ENCODE assay signal across 20 cellular contexts in genomic region chr11:11207428-11207827, GRCh38.
A peak's percentile ranks its signal among the peaks of the same experiment; 100 is the strongest.
DNase-seq lines count a peak whose midpoint lies in the region; ATAC-seq and TF ChIP-seq lines count a peak whose summit lies in the region.
"Had no signal": no experiment of that assay in that cellular context is flagged by ENCODE, and none has a peak within 500 bp of the region (broad histone marks: within the 10 kb centered on the region; RNA-seq: fewer than 3 reads in every experiment).

No MANE protein-coding gene starts in this region.

- CTCF ChIA-PET in HCT116 (lab: Charles Lee): interaction anchor here (1.1 kb wide), 1 partner anchor 179 kb away, joined by 4 read pairs; no protein-coding TSS in a partner anchor

- H3K9me3 ChIP-seq in DOHH2 (ENCODE audit: control insufficient read depth, insufficient read depth, low read length): no peaks in the 10 kb centered on the region; the same call in 1 of the 2 replicates
- H3K9me3 ChIP-seq in HCT116 (ENCODE audit: control insufficient read depth in 1 of 2, insufficient read depth in 1 of 2, low read depth in 1 of 2, low read length in 2 of 2): 0 out of 4 replicates have a peak, but pooled peaks cover 0 to 3% of the 10 kb centered on the region in 2 experiments
- H3K9me3 ChIP-seq: Peyer's patch had no signal

- DNase-seq in HCT116 (ENCODE audit: low read depth, low spot score): no peak
- DNase-seq in SK-MEL-5 (ENCODE audit: low read depth, low spot score): peak; percentile 51
- no peak for DNase-seq in epithelial cell of proximal tubule (ENCODE audit: low read depth)
- DNase-seq in NCI-H82 (lab: John Stamatoyannopoulos, UW): no peak
- no peak for DNase-seq in NCI-H187 (lab: John Stamatoyannopoulos, UW)
- DNase-seq: AML-193; CD4-positive, CD25-positive, alpha-beta regulatory T cell; DND-41; GF-D8; GM23248; HFFc6; MV-4-11; NCI-H1436; NCI-H2081; NCI-H2227 treated with DMSO at 0.1 percent for 48 hours; NCI-H526; Peyer's patch; Right ventricle myocardium superior had no signal

- H3K9me2 ChIP-seq in DOHH2 (replicated peaks; ENCODE audit: control insufficient read depth, low read length) (no peaks in the 10 kb centered on the region), HCT116 (ENCODE audit: insufficient read depth) (no peaks in the 10 kb centered on the region)

- RAD21 ChIA-PET in HCT116 (lab: Charles Lee; ENCODE audit: low non-redundant PET in 1 of 2, low total read pairs in 2 of 2, uncharacterized antibody in 2 of 2, unreplicated experiment in 2 of 2): no interaction called here

- H3K4me2 ChIP-seq in DOHH2 (ENCODE audit: low read length) (no peak overlapping the region), HCT116 (ENCODE audit: low read length) (no peak overlapping the region)

- H4K20me1 ChIP-seq in DOHH2 (ENCODE audit: control insufficient read depth, insufficient read depth, low read depth, low read length) (no peaks in the 10 kb centered on the region), HCT116 (ENCODE audit: insufficient read depth) (no peaks in the 10 kb centered on the region)

- no peaks in the 10 kb centered on the region for H3K27me3 ChIP-seq in DOHH2 (ENCODE audit: control insufficient read depth, low read length)
- H3K27me3 ChIP-seq in HCT116 (ENCODE audit: insufficient read depth, low read length): no peaks in the 10 kb centered on the region
- H3K27me3 ChIP-seq: Peyer's patch had no signal

- no peaks in the 10 kb centered on the region for H3F3A ChIP-seq in DOHH2 (ENCODE audit: control insufficient read depth, insufficient read depth)

- in situ Hi-C loops in SK-MEL-5 (cut with HindIII; ENCODE audit: low pct_unique_long_range_greater_than_20kb, low sequenced_read_pairs): no loop called here

- H3K9ac ChIP-seq in HCT116 (ENCODE audit: low read length): no peak overlapping the region
- H3K9ac ChIP-seq: GM23248 had no signal

- intact Hi-C loops in HCT116 (cut with micrococcal nuclease): no loop called here

- TF ChIP-seq CTCF in DOHH2 (IDR thresholded peaks at IDR 0.05; ENCODE audit: low read depth, low read length, poor library complexity, severe bottlenecking): peak; percentile 42
- peak in 2 of 3 experiments; percentile 13 to 41; a peak in 1 of 6 replicates for TF ChIP-seq CTCF in HCT116 (IDR thresholded peaks at IDR 0.05 in 2 of 3, conservative IDR thresholded peaks at IDR 0.05 in 1 of 3; ENCODE audit: borderline replicate concordance in 1 of 3, insufficient read depth in 1 of 3, low read depth in 2 of 3, low read length in 2 of 3)
- peak; percentile 5 for TF ChIP-seq CTCF in epithelial cell of proximal tubule (conservative IDR thresholded peaks at IDR 0.05; ENCODE audit: low read depth, low read length)

- peak; percentile 31; the same call in 1 of the 2 replicates for TF ChIP-seq RAD21 in HCT116 (IDR thresholded peaks at IDR 0.05; ENCODE audit: low read depth)

- no peak overlapping the region for H2AFZ ChIP-seq in HCT116 (ENCODE audit: low read depth, low read length, poor library complexity, severe bottlenecking)
- H2AFZ ChIP-seq: GM23248 had no signal

- H3K79me2 ChIP-seq in DOHH2 (ENCODE audit: control insufficient read depth, low read length) (no peaks in the 10 kb centered on the region), HCT116 (ENCODE audit: insufficient read depth, low read length) (no peaks in the 10 kb centered on the region)

- H3K4me3 ChIP-seq in DOHH2 (ENCODE audit: low read length) (no peak overlapping the region), HCT116 (replicated peaks in 1 of 2; ENCODE audit: low read depth in 1 of 2, low read length in 2 of 2) (no peak overlapping the region), epithelial cell of proximal tubule (ENCODE audit: low read depth, low read length) (no peak overlapping the region)
- H3K4me3 ChIP-seq: GM23248, Peyer's patch had no signal

- BruUV-seq in HCT116 (replicated peaks; lab: Mats Ljungman, UMichigan): no TSS peak

- H3K27ac ChIP-seq in DOHH2 (ENCODE audit: low read depth, low read length): no peak overlapping the region
- no peak overlapping the region for H3K27ac ChIP-seq in HCT116 (ENCODE audit: low read depth, low read length)
- H3K27ac ChIP-seq: GM23248, Peyer's patch had no signal

- ATAC-seq in HCT116: no peak
- ATAC-seq in GM19452 (IDR thresholded peaks at IDR 0.05; ENCODE audit: unreplicated experiment): no peak

- POLR2A ChIA-PET in HCT116 (lab: Charles Lee): no interaction called here

- H3K4me1 ChIP-seq in DOHH2 (ENCODE audit: control insufficient read depth, low read length) (no peaks in the 10 kb centered on the region), HCT116 (ENCODE audit: control insufficient read depth in 1 of 2, insufficient read depth in 2 of 2, low read length in 2 of 2) (no peaks in the 10 kb centered on the region)
- H3K4me1 ChIP-seq: Peyer's patch had no signal

- no peaks in the 10 kb centered on the region for H3K36me3 ChIP-seq in DOHH2 (ENCODE audit: control insufficient read depth, low read length)
- no peaks in the 10 kb centered on the region for H3K36me3 ChIP-seq in HCT116 (ENCODE audit: control insufficient read depth in 1 of 2, insufficient read depth in 2 of 2, low read length in 2 of 2)
- H3K36me3 ChIP-seq: Peyer's patch had no signal

- no peak for TF ChIP-seq POLR2A in HCT116 (IDR thresholded peaks at IDR 0.05; ENCODE audit: borderline replicate concordance, extremely low read depth, insufficient read depth, insufficient read length)

TF ChIP-seq in HCT116, 20 proteins besides CTCF, POLR2A, EP300 and RAD21 (continues in another document):
- no peak for TF ChIP-seq FOSL1 (IDR thresholded peaks at IDR 0.05; ENCODE audit: low read depth)
- TF ChIP-seq JUND (IDR thresholded peaks at IDR 0.05): no peak
- TF ChIP-seq REST (IDR thresholded peaks at IDR 0.05; ENCODE audit: low read depth): no peak
- TF ChIP-seq YY1 (IDR thresholded peaks at IDR 0.05; ENCODE audit: extremely low read depth, insufficient replicate concordance, low read depth, low read length): no peak
- no peak for TF ChIP-seq EZH2 (IDR thresholded peaks at IDR 0.05)
- TF ChIP-seq EGR1 (IDR thresholded peaks at IDR 0.05; ENCODE audit: low read depth): no peak
- TF ChIP-seq CBX3 (IDR thresholded peaks at IDR 0.05; ENCODE audit: low read depth): no peak
- TF ChIP-seq SP1 (IDR thresholded peaks at IDR 0.05; ENCODE audit: low read depth): no peak
- no peak for TF ChIP-seq POLR2AphosphoS5 (IDR thresholded peaks at IDR 0.05; ENCODE audit: low read depth, low read length)
- TF ChIP-seq TCF7L2 (IDR thresholded peaks at IDR 0.05; ENCODE audit: borderline replicate concordance, extremely low read depth, insufficient read depth, insufficient read length): no peak
- TF ChIP-seq ZBTB33 (IDR thresholded peaks at IDR 0.05; ENCODE audit: extremely low read depth, insufficient replicate concordance, low read length): no peak
- no peak for TF ChIP-seq ZNF274 (IDR thresholded peaks at IDR 0.05; ENCODE audit: low read depth, low read length)
- TF ChIP-seq SIN3A (IDR thresholded peaks at IDR 0.05; ENCODE audit: low read depth): no peak
- no peak for TF ChIP-seq EZH2phosphoT487 (IDR thresholded peaks at IDR 0.05; ENCODE audit: borderline replicate concordance)
- TF ChIP-seq ATF3 (IDR thresholded peaks at IDR 0.05): no peak
- TF ChIP-seq, protein P1, sequence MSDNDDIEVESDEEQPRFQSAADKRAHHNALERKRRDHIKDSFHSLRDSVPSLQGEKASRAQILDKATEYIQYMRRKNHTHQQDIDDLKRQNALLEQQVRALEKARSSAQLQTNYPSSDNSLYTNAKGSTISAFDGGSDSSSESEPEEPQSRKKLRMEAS (IDR thresholded peaks at IDR 0.05): no peak
- TF ChIP-seq CEBPB (IDR thresholded peaks at IDR 0.05; ENCODE audit: low read depth): no peak
